ENCODE assay signal across 24 cellular contexts in the genomic region with DNA sequence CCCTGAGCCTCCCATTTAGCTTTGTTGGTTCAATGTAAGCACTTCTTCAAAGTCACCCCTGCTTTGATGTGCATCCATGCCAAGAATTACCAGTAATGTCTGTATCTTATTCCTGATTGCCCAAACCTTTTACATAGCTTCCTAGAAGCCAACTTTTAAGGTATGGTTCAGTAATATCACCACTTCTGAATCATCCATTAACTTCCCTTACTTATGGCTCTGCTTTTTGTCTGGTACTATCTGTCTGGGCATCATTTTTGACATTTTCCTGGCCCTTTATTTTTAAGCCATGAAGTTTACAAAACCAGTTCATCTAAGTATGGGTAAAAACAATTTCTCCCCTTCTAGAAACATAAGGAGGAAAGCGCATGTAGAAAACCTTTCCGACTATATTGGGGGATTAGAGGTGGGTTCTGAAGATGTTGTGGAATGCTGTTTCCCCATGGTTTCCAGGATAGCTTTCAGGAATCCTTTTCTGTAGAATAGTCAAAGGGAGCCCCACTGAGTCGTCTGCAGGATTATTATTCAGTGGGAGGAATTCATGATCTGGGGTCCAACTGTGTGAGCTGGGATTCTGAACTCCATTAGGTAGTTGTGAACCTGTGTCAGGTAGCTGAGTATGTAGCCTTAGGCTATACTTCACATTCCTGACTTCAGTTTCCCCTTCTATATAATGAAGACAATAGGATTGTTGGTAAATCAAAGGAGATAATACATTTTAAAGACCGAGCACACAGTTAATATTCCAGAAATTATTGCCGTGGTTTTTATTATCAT.
DNase-seq lines count a peak whose midpoint lies in the region; FAIRE-seq and TF ChIP-seq lines count a peak whose summit lies in the region.
"Had no signal": no experiment of that assay in that cellular context is flagged by ENCODE, and none has a peak within 500 bp of the region (broad histone marks: within the 10 kb centered on the region; RNA-seq: fewer than 3 reads in every experiment).

No MANE protein-coding gene starts in this region.

- H2BK5ac ChIP-seq in H1 (ENCODE audit: low read depth, low read length) (no peak overlapping the region), mesendoderm (ENCODE audit: low read length) (no peak overlapping the region)

- H2BK15ac ChIP-seq in H1 (ENCODE audit: low read length): no peak overlapping the region
- no peak overlapping the region for H2BK15ac ChIP-seq in mesendoderm (replicated peaks; ENCODE audit: low read depth)

- H3K4ac ChIP-seq in H1 (replicated peaks; ENCODE audit: insufficient read length, low read depth, low read length) (no peak overlapping the region), mesendoderm (ENCODE audit: low read depth, low read length) (no peak overlapping the region)

- H3K27ac ChIP-seq in H1 (ENCODE audit: low read depth, low read length) (no peak overlapping the region), mesendoderm (ENCODE audit: low read depth, low read length) (no peak overlapping the region), Peyer's patch (no peak overlapping the region)
- H3K27ac ChIP-seq: GM23248 had no signal

- TF ChIP-seq POLR2A in H1 (IDR thresholded peaks at IDR 0.05; ENCODE audit: control extremely low read depth in 1 of 2, low read depth in 2 of 2, low read length in 2 of 2) (no peak), Peyer's patch (IDR thresholded peaks at IDR 0.05) (no peak)

- 0 out of 4 replicates have a peak overlapping the region, but pooled peaks of 1 of the 2 experiments have one; percentile 0 for H3K4me2 ChIP-seq in H1 (ENCODE audit: insufficient read depth in 1 of 2, low read depth in 2 of 2, low read length in 2 of 2)
- H3K4me2 ChIP-seq in mesendoderm (ENCODE audit: low read length): no peak overlapping the region

- H3K36me3 Mint-ChIP-seq in activated naive CD8-positive, alpha-beta T cell treated with anti-CD3 and anti-CD28 coated beads for 36 hours: no peaks in the 10 kb centered on the region
- H3K36me3 Mint-ChIP-seq: CD4-positive, CD25-positive, alpha-beta regulatory T cell; CD8-positive, alpha-beta memory T cell had no signal

- no peaks in the 10 kb centered on the region for H3K27me3 Mint-ChIP-seq in activated naive CD8-positive, alpha-beta T cell treated with anti-CD3 and anti-CD28 coated beads for 36 hours

- H3K36me3 ChIP-seq in NT2/D1 (ENCODE audit: insufficient read depth, insufficient read length, low read length) (no peaks in the 10 kb centered on the region), H1 (ENCODE audit: control insufficient read depth in 2 of 4, insufficient read depth in 4 of 4, low read length in 3 of 4) (no peaks in the 10 kb centered on the region), mesendoderm (ENCODE audit: control insufficient read depth, insufficient read depth, low read length) (no peaks in the 10 kb centered on the region), Peyer's patch (no peaks in the 10 kb centered on the region)
- H3K36me3 ChIP-seq: BE2C had no signal

- H3K56ac ChIP-seq in H1 (replicated peaks; ENCODE audit: insufficient read length, low read depth, low read length) (no peak overlapping the region), mesendoderm (ENCODE audit: low read length) (no peak overlapping the region)

- no peaks in the 10 kb centered on the region for H3K23me2 ChIP-seq in H1 (ENCODE audit: low read depth, low read length)

- no peaks in the 10 kb centered on the region for H3K79me2 ChIP-seq in H1 (ENCODE audit: control insufficient read depth in 1 of 2, insufficient read depth in 2 of 2, low read length in 2 of 2)
- no peaks in the 10 kb centered on the region for H3K79me2 ChIP-seq in mesendoderm (ENCODE audit: control insufficient read depth, insufficient read depth, low read length)

- H3K4me1 ChIP-seq in NT2/D1 (ENCODE audit: insufficient read depth, insufficient read length) (no peaks in the 10 kb centered on the region), H1 (replicated peaks in 1 of 4; ENCODE audit: control insufficient read depth in 3 of 4, insufficient read depth in 4 of 4, low read length in 3 of 4) (peaks cover 0 to 5% (median 3%) of the 10 kb centered on the region in 4 experiments; a peak in 4 of 7 replicates), mesendoderm (ENCODE audit: control insufficient read depth, low read depth, low read length) (no peaks in the 10 kb centered on the region), Peyer's patch (no peaks in the 10 kb centered on the region)
- H3K4me1 ChIP-seq: BE2C had no signal

- no peak for TF ChIP-seq EP300 in H1 (IDR thresholded peaks at IDR 0.05; ENCODE audit: borderline replicate concordance in 1 of 2, low read depth in 2 of 2, low read length in 2 of 2)

- no peak for TF ChIP-seq RAD21 in H1 (IDR thresholded peaks at IDR 0.05 in 1 of 2, conservative IDR thresholded peaks at IDR 0.05 in 1 of 2; ENCODE audit: low read depth in 2 of 2, low read length in 2 of 2)

- CTCF ChIA-PET in H1 (lab: Charles Lee; ENCODE audit: partially characterized antibody): interaction anchor here (0.8 to 1.4 kb wide), 3 partner anchors 16 to 42 kb away, joined by 3 read pairs; no protein-coding TSS in a partner anchor

- no peak for FAIRE-seq in H1 (lab: Jason Lieb, UNC)
- FAIRE-seq: A204.1, G401.6, GM12891, GM19239 had no signal

- H3K79me1 ChIP-seq in H1 (ENCODE audit: low read depth, low read length) (no peaks in the 10 kb centered on the region), mesendoderm (ENCODE audit: low read length) (no peaks in the 10 kb centered on the region)

- H3K9me3 ChIP-seq in NT2/D1 (ENCODE audit: insufficient read depth, low read length) (no peaks in the 10 kb centered on the region), H1 (ENCODE audit: insufficient read depth in 2 of 2, low read depth in 1 of 2, low read length in 1 of 2) (no peaks in the 10 kb centered on the region), Peyer's patch (no peaks in the 10 kb centered on the region)
- H3K9me3 ChIP-seq: BE2C had no signal

- no peak overlapping the region for H4K8ac ChIP-seq in H1 (ENCODE audit: extremely low read depth, insufficient read depth, low read length)
- no peak overlapping the region for H4K8ac ChIP-seq in mesendoderm (ENCODE audit: low read depth, low read length)

- H4K91ac ChIP-seq in H1 (replicated peaks; ENCODE audit: insufficient read length, low read length): no peak overlapping the region

- H2AFZ ChIP-seq in H1 (ENCODE audit: low read length): no peak overlapping the region
- H2AFZ ChIP-seq: GM23248 had no signal

- H2BK20ac ChIP-seq in H1 (ENCODE audit: low read length): 0 out of 2 replicates have a peak overlapping the region, but pooled peaks have one; percentile 6

- no peaks in the 10 kb centered on the region for H4K20me1 ChIP-seq in H1 (replicated peaks in 1 of 2; ENCODE audit: control insufficient read depth in 1 of 2, insufficient read depth in 2 of 2, low read length in 2 of 2)

- POLR2A ChIA-PET in H1 (lab: Charles Lee; ENCODE audit: partially characterized antibody): no interaction called here

- H3K18ac ChIP-seq in H1 (ENCODE audit: extremely low read depth, low read length) (no peak overlapping the region), mesendoderm (ENCODE audit: low read length) (no peak overlapping the region)

- H3K27me3 ChIP-seq in NT2/D1 (ENCODE audit: insufficient read depth, insufficient read length): no peaks in the 10 kb centered on the region
- H3K27me3 ChIP-seq in H1 (replicated peaks in 1 of 4; ENCODE audit: control insufficient read depth in 3 of 4, extremely low read depth in 1 of 4, insufficient read depth in 3 of 4, low read length in 3 of 4): no peaks in the 10 kb centered on the region
- H3K27me3 ChIP-seq in mesendoderm (ENCODE audit: insufficient read depth, low read length, poor library complexity): no peaks in the 10 kb centered on the region
- no peaks in the 10 kb centered on the region for H3K27me3 ChIP-seq in Peyer's patch
- H3K27me3 ChIP-seq: BE2C had no signal

- TF ChIP-seq CTCF in H1 (IDR thresholded peaks at IDR 0.05; ENCODE audit: control extremely low read depth in 1 of 3, insufficient read depth in 1 of 3, low read depth in 1 of 3, low read length in 3 of 3) (no peak), Peyer's patch (IDR thresholded peaks at IDR 0.05) (no peak)

- DNase-seq in NT2/D1 (ENCODE audit: low read depth, low spot score) (peak; percentile 13), H1 (ENCODE audit: low read depth in 1 of 2, low spot score in 2 of 2) (no peak), mesendoderm (peak; percentile 44), NCI-H1436 (lab: John Stamatoyannopoulos, UW) (no peak), Peyer's patch (no peak)
- no peak for DNase-seq in activated naive CD8-positive, alpha-beta T cell treated with anti-CD3 and anti-CD28 coated beads for 36 hours
- DNase-seq in activated effector memory CD4-positive, alpha-beta T cell treated with Interleukin-2 at 50 U/mL for 16 hours: no peak
- DNase-seq: ACHN; BE2C; C1 segment of cervical spinal cord; CD4-positive, CD25-positive, alpha-beta regulatory T cell; CD8-positive, alpha-beta memory T cell; COR-L47; DMS 273 treated with DMSO at 0.1 percent for 48 hours; DMS53; DND-41; EL; GM23248; H7; HFFc6 had no signal

- H2BK12ac ChIP-seq in H1 (ENCODE audit: low read depth, low read length): no peak overlapping the region

- H3K4me3 Mint-ChIP-seq in activated naive CD8-positive, alpha-beta T cell treated with anti-CD3 and anti-CD28 coated beads for 36 hours: no peak overlapping the region
- H3K4me3 Mint-ChIP-seq: CD4-positive, CD25-positive, alpha-beta regulatory T cell; CD8-positive, alpha-beta memory T cell had no signal

- no peak overlapping the region for H2AK5ac ChIP-seq in H1 (ENCODE audit: low read depth, low read length)
- no peak overlapping the region for H2AK5ac ChIP-seq in mesendoderm (ENCODE audit: low read length)

- no peaks in the 10 kb centered on the region for H3K4me1 Mint-ChIP-seq in activated naive CD8-positive, alpha-beta T cell treated with anti-CD3 and anti-CD28 coated beads for 36 hours
- H3K4me1 Mint-ChIP-seq: CD4-positive, CD25-positive, alpha-beta regulatory T cell had no signal

- H4K5ac ChIP-seq in H1 (ENCODE audit: insufficient read length, low read depth, low read length) (no peak overlapping the region), mesendoderm (ENCODE audit: low read length) (no peak overlapping the region)

- H3K4me3 ChIP-seq in NT2/D1 (ENCODE audit: insufficient read length, low read depth) (no peak overlapping the region), H1 (ENCODE audit: extremely low read depth in 1 of 4, insufficient read depth in 2 of 4, low read depth in 3 of 4, low read length in 4 of 4) (no peak overlapping the region), mesendoderm (ENCODE audit: low read length) (no peak overlapping the region), Peyer's patch (no peak overlapping the region)
- H3K4me3 ChIP-seq: GM23248 had no signal

- no peak overlapping the region for H2BK120ac ChIP-seq in H1 (replicated peaks; ENCODE audit: low read depth, low read length)
- H2BK120ac ChIP-seq in mesendoderm (ENCODE audit: low read depth, low read length): no peak overlapping the region

- H3K27ac Mint-ChIP-seq in activated naive CD8-positive, alpha-beta T cell treated with anti-CD3 and anti-CD28 coated beads for 36 hours: no peak overlapping the region
- H3K27ac Mint-ChIP-seq: CD4-positive, CD25-positive, alpha-beta regulatory T cell; CD8-positive, alpha-beta memory T cell; HFFc6 had no signal

- no peak overlapping the region for H3K9ac ChIP-seq in NT2/D1 (ENCODE audit: insufficient read length, low read depth)
- no peak overlapping the region for H3K9ac ChIP-seq in H1 (replicated peaks in 1 of 4; ENCODE audit: extremely low read depth in 1 of 4, low read depth in 3 of 4, low read length in 3 of 4)
- no peak overlapping the region for H3K9ac ChIP-seq in mesendoderm (ENCODE audit: low read length)
- H3K9ac ChIP-seq: GM23248 had no signal

- H3K14ac ChIP-seq in H1 (ENCODE audit: insufficient read length): no peak overlapping the region

- H3K23ac ChIP-seq in H1 (ENCODE audit: insufficient read length): no peak overlapping the region
- no peak overlapping the region for H3K23ac ChIP-seq in mesendoderm (ENCODE audit: low read length)

- 78% methylated on average over 5 of the region's 5 CpGs; no CpG with 5 or more reads in 1 of the 2 experiments for WGBS in H1 (ENCODE audit: extremely low coverage in 1 of 2, insufficient coverage in 1 of 2, insufficient read length in 1 of 2, insufficient replicate concordance in 2 of 2, low coverage in 1 of 2, low lambda C conversion rate in 2 of 2, missing lambda C conversion rate in 1 of 2), 2 experiments
- no CpG with 5 or more reads among the region's 5 CpGs for WGBS in mesendoderm (ENCODE audit: extremely low coverage, insufficient coverage, low lambda C conversion rate)

- H3K9me3 Mint-ChIP-seq in activated naive CD8-positive, alpha-beta T cell treated with anti-CD3 and anti-CD28 coated beads for 36 hours: no peaks in the 10 kb centered on the region
- H3K9me3 Mint-ChIP-seq: CD4-positive, CD25-positive, alpha-beta regulatory T cell; CD8-positive, alpha-beta memory T cell; HFFc6 had no signal

Comparison
In these comparisons a context has a peak if more than half of its experiments do, and no peak if none do; other contexts are left out.
1. DNase-seq: peak in NT2/D1 (single experiment) and mesendoderm (single experiment); none in H1 (0 of 2), activated naive CD8-positive, alpha-beta T cell treated with anti-CD3 and anti-CD28 coated beads for 36 hours (single experiment), NCI-H1436 (single experiment), activated effector memory CD4-positive, alpha-beta T cell treated with Interleukin-2 at 50 U/mL for 16 hours (single experiment) and Peyer's patch (0 of 3).